ENCODE assay signal across 10 cellular contexts in genomic region chr9:97468658-97469448, GRCh38. TPM values are rescaled to one million over a fixed set of nuclear protein-coding genes. Genes with fewer than 3 reads are reported as not detected.
DNase-seq lines count a peak whose midpoint lies in the region; ATAC-seq, FAIRE-seq and TF ChIP-seq lines count a peak whose summit lies in the region.
"Had no signal": no experiment of that assay in that cellular context is flagged by ENCODE, and none has a peak within 500 bp of the region (broad histone marks: within the 10 kb centered on the region; RNA-seq: fewer than 3 reads in every experiment).

No MANE protein-coding gene starts in this region.

- POLR2A ChIA-PET in RWPE1 (lab: Yijun Ruan, JAX; ENCODE audit: low non-redundant PET), result no interaction called here

- H3K4me2 ChIP-seq in GM23338 (no peak overlapping the region), astrocyte (ENCODE audit: low read length) (no peak overlapping the region)

- peaks cover 5% of the 10 kb centered on the region for H3K27me3 Mint-ChIP-seq in GM23338 (ENCODE audit: insufficient read depth, low read depth, poor library complexity)
- H3K27me3 Mint-ChIP-seq in astrocyte (ENCODE audit: low read depth, unreplicated experiment), result no peaks in the 10 kb centered on the region

- CTCF ChIA-PET in RWPE1 (lab: Yijun Ruan, JAX), result interaction anchor here (0.6 to 4.9 kb wide), 14 partner anchors 11 to 962 kb away, joined by 3 to 86 read pairs (median 4); no protein-coding TSS in a partner anchor

- no peak overlapping the region for H3K4me3 ChIP-seq in GM23338
- no peak overlapping the region for H3K4me3 ChIP-seq in astrocyte (ENCODE audit: insufficient read depth, low read depth, low read length)
- no peak overlapping the region for H3K4me3 ChIP-seq in retinal pigment epithelial cell (ENCODE audit: low read length)

- no peak overlapping the region for H3K27ac Mint-ChIP-seq in GM23338
- no peak overlapping the region for H3K27ac Mint-ChIP-seq in astrocyte (ENCODE audit: unreplicated experiment)
- H3K27ac Mint-ChIP-seq: mesothelial cell of epicardium had no signal

- no peaks in the 10 kb centered on the region for H3K36me3 ChIP-seq in GM23338 (ENCODE audit: insufficient read depth)
- no peaks in the 10 kb centered on the region for H3K36me3 ChIP-seq in astrocyte (ENCODE audit: insufficient read depth, low read length)

- TF ChIP-seq CTCF in GM23338 (conservative IDR thresholded peaks at IDR 0.05; ENCODE audit: low read depth in 2 of 2), result peak; percentile 84 to 98
- TF ChIP-seq CTCF in RWPE1 (conservative IDR thresholded peaks at IDR 0.05; ENCODE audit: low read depth), result peak; percentile 83
- peak; percentile 82 for TF ChIP-seq CTCF in astrocyte (IDR thresholded peaks at IDR 0.05; ENCODE audit: insufficient read depth, low read depth, low read length)
- peak; percentile 89 for TF ChIP-seq CTCF in retinal pigment epithelial cell (conservative IDR thresholded peaks at IDR 0.05; ENCODE audit: low read depth, low read length)

- no peaks in the 10 kb centered on the region for H3F3A ChIP-seq in GM23338 (replicated peaks; ENCODE audit: low read depth)

- H3K4me1 Mint-ChIP-seq in GM23338 (no peaks in the 10 kb centered on the region), astrocyte (ENCODE audit: low read depth, unreplicated experiment) (no peaks in the 10 kb centered on the region)
- H3K4me1 Mint-ChIP-seq: mesothelial cell of epicardium had no signal

- in situ Hi-C loops in KBM-7 (cut with MboI; ENCODE audit: low pct_unique_long_range_greater_than_20kb, low sequenced_read_pairs), result no loop called here

- no peaks in the 10 kb centered on the region for H3K9me2 ChIP-seq in GM23338 (ENCODE audit: insufficient read depth)

- no peak overlapping the region for H2AFZ ChIP-seq in GM23338
- H2AFZ ChIP-seq in astrocyte (ENCODE audit: low read depth, low read length), result no peak overlapping the region

- H3K36me3 Mint-ChIP-seq in GM23338 (ENCODE audit: low read depth) (no peaks in the 10 kb centered on the region), astrocyte (ENCODE audit: low read depth, unreplicated experiment) (peaks cover 3% of the 10 kb centered on the region)
- H3K36me3 Mint-ChIP-seq: mesothelial cell of epicardium had no signal

- H3K27ac ChIP-seq in GM23338 (ENCODE audit: low read depth), result no peak overlapping the region
- H3K27ac ChIP-seq in RWPE1, result no peak overlapping the region
- no peak overlapping the region for H3K27ac ChIP-seq in astrocyte (ENCODE audit: low read depth, low read length)

- no peaks in the 10 kb centered on the region for H4K20me1 ChIP-seq in GM23338 (replicated peaks; ENCODE audit: insufficient read depth)
- H4K20me1 ChIP-seq in astrocyte (ENCODE audit: insufficient read depth, low read length), result no peaks in the 10 kb centered on the region

- no peaks in the 10 kb centered on the region for H3K4me1 ChIP-seq in GM23338 (ENCODE audit: insufficient read depth)
- no peaks in the 10 kb centered on the region for H3K4me1 ChIP-seq in astrocyte (ENCODE audit: insufficient read depth, low read length)

- FAIRE-seq in astrocyte (lab: Jason Lieb, UNC), result no peak
- FAIRE-seq: A204.1 had no signal

- DNase-seq in DMS79 treated with DMSO at 0.1 percent for 48 hours (lab: John Stamatoyannopoulos, UW) (peak; percentile 10), DMS79 (lab: John Stamatoyannopoulos, UW) (no peak), GM23338 (ENCODE audit: low spot score) (peak; percentile 84), KBM-7 (peak; percentile 81), RWPE1 (ENCODE audit: low spot score) (peak; percentile 84), astrocyte (ENCODE audit: low read depth) (peak; percentile 38), hepatic stellate cell (ENCODE audit: low spot score) (peak; percentile 65), retinal pigment epithelial cell (ENCODE audit: low read depth) (peak; percentile 38)

- H3K27me3 ChIP-seq in GM23338 (ENCODE audit: insufficient read depth) (no peaks in the 10 kb centered on the region), astrocyte (ENCODE audit: insufficient read depth, low read length) (no peaks in the 10 kb centered on the region)

- H3K9me3 Mint-ChIP-seq in GM23338, result no peaks in the 10 kb centered on the region
- H3K9me3 Mint-ChIP-seq in astrocyte (ENCODE audit: unreplicated experiment), result no peaks in the 10 kb centered on the region
- H3K9me3 Mint-ChIP-seq: mesothelial cell of epicardium had no signal

- H3K79me2 ChIP-seq in GM23338 (replicated peaks; ENCODE audit: insufficient read depth) (no peaks in the 10 kb centered on the region), astrocyte (ENCODE audit: insufficient read depth, low read length) (no peaks in the 10 kb centered on the region)

- H3K9ac ChIP-seq in astrocyte (ENCODE audit: low read length), result no peak overlapping the region

- H3K4me3 Mint-ChIP-seq in GM23338, result no peak overlapping the region
- no peak overlapping the region for H3K4me3 Mint-ChIP-seq in astrocyte (ENCODE audit: unreplicated experiment)
- H3K4me3 Mint-ChIP-seq: mesothelial cell of epicardium had no signal

- no peaks in the 10 kb centered on the region for H3K9me3 ChIP-seq in astrocyte (ENCODE audit: insufficient read depth, low read depth, low read length)

- peak; percentile 99 for ATAC-seq in GM23338

TF ChIP-seq in GM23338, 12 proteins besides CTCF, POLR2A, EP300 and RAD21 (continues in another document):
- no peak for TF ChIP-seq EZH2phosphoT487 (IDR thresholded peaks at IDR 0.05; ENCODE audit: unreplicated experiment)
- TF ChIP-seq POLR2AphosphoS5 (IDR thresholded peaks at IDR 0.05; ENCODE audit: low read depth), result no peak
- no peak for TF ChIP-seq ZNF331 (CRISPR knock-in tag; IDR thresholded peaks at IDR 0.05; ENCODE audit: low read depth)
- no peak for TF ChIP-seq JUNB (IDR thresholded peaks at IDR 0.05; ENCODE audit: unreplicated experiment)
- TF ChIP-seq CREB1 (CRISPR knock-in tag; IDR thresholded peaks at IDR 0.05; ENCODE audit: low read depth), result no peak
- no peak for TF ChIP-seq ZNF462 (CRISPR knock-in tag; IDR thresholded peaks at IDR 0.05)
- no peak for TF ChIP-seq EZH2 (IDR thresholded peaks at IDR 0.05; ENCODE audit: low read depth, unreplicated experiment)
- no peak for TF ChIP-seq STAT1 (IDR thresholded peaks at IDR 0.05; ENCODE audit: unreplicated experiment)

RNA-seq across cellular contexts. Expression of gene TMOD1, which starts 32.6 kb away (rescaled TPM):
- total RNA-seq in GM23338 (2014; rRNA removed; shearing (Covaris generic)), result 0.43 and 0.69 TPM in 2 replicates
- 4.1 and 4.5 TPM in 2 replicates for polyA plus RNA-seq in GM23338 (2016; fragmentation: Nextera tagmentation; extraction: Ambion mirVana)
- total RNA-seq in astrocyte, result 0.24 and 0.48 TPM in 2 replicates

RNA-seq across cellular contexts. Expression of gene TDRD7, which starts 57.0 kb away (rescaled TPM):
- total RNA-seq in GM23338 (2014; rRNA removed; shearing (Covaris generic)), result 1.7 and 3.1 TPM in 2 replicates
- polyA plus RNA-seq in GM23338 (2016; fragmentation: Nextera tagmentation; extraction: Ambion mirVana), result 0.47 and 1.7 TPM in 2 replicates
- total RNA-seq in astrocyte, result 20.4 and 21.4 TPM in 2 replicates
